16 cellular contexts compared by ENCODE assay signal in the genomic region with DNA sequence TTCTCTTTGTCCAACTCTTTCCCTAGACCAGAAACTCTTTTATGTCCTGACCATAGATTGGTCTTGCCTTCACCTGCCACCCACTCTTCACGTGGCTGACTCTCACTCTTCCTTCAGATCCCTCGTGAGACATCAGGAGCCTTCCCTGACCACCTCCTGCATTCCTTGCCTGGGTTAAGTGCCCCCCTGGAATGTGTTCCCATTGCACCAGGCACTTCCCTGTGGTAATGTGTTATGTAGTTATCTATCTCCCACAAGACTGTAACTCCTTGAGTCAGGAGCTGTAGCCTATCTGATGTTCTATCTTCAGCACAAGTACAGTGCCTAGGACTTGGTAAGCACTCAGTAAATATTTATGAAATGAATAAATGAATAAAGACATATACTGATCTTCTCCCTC.
DNase-seq lines count a peak whose midpoint lies in the region; ATAC-seq lines count a peak whose summit lies in the region.
"Had no signal": no experiment of that assay in that cellular context is flagged by ENCODE, and none has a peak within 500 bp of the region (broad histone marks: within the 10 kb centered on the region; RNA-seq: fewer than 3 reads in every experiment).

No MANE protein-coding gene starts in this region.

- DNase-seq in amniotic epithelial cell (ENCODE audit: low read depth): peak; percentile 94
- peak; percentile 5 for DNase-seq in kidney glomerular epithelial cell (lab: John Stamatoyannopoulos, UW)
- DNase-seq in renal cortical epithelial cell (ENCODE audit: low read depth): peak; percentile 58
- no peak for DNase-seq in SHP77 (lab: John Stamatoyannopoulos, UW)
- DNase-seq in T-helper 1 cell: no peak
- no peak for DNase-seq in superior temporal gyrus (ENCODE audit: extremely low spot score)
- DNase-seq: 8988T; ACHN; BE2C; Caco-2; Calu3; CD4-positive, alpha-beta T cell; CD8-positive, alpha-beta T cell; DMS79 treated with DMSO at 0.1 percent for 48 hours; GF-D8 had no signal

- no peak for ATAC-seq in GM21723 (IDR thresholded peaks at IDR 0.05; ENCODE audit: unreplicated experiment)
- ATAC-seq: CD8-positive, alpha-beta T cell had no signal

Comparison
In these comparisons a context has a peak if more than half of its experiments do, and no peak if none do; other contexts are left out.
1. DNase-seq: peak in amniotic epithelial cell (single experiment), kidney glomerular epithelial cell (single experiment) and renal cortical epithelial cell (single experiment); none in SHP77 (0 of 2), T-helper 1 cell (0 of 5) and superior temporal gyrus (single experiment).